In genomic region chr6:16128759-16129622, GRCh38 we compare ENCODE assay signal across 8 cellular contexts. TPM values are rescaled to one million over a fixed set of nuclear protein-coding genes. Genes with fewer than 3 reads are reported as not detected.
A peak's percentile ranks its signal among the peaks of the same experiment; 100 is the strongest.
DNase-seq lines count a peak whose midpoint lies in the region; ATAC-seq, FAIRE-seq and TF ChIP-seq lines count a peak whose summit lies in the region.

Gene MYLIP, plus strand, starts transcription at chr6:16129086. Its CDS starts 237 bp downstream, at chr6:16129323.

- peak; percentile 71 for TF ChIP-seq CTCF in D721Med (IDR thresholded peaks at IDR 0.05; ENCODE audit: insufficient read depth, missing control alignments)

- H3K27me3 ChIP-seq in HUES6 (ENCODE audit: control insufficient read depth, insufficient read depth, low read length) (0 out of 2 replicates have a peak, but pooled peaks cover 3% of the 10 kb centered on the region), NT2/D1 (ENCODE audit: insufficient read depth, insufficient read length) (no peaks in the 10 kb centered on the region), endocrine pancreas (ENCODE audit: control insufficient read depth, insufficient read depth, low read length) (no peaks in the 10 kb centered on the region)

- H3K4me3 ChIP-seq in HUES6 (ENCODE audit: low read depth, low read length) = peak within 1 kb of the TSS; percentile 84
- peak within 1 kb of the TSS; percentile 88 for H3K4me3 ChIP-seq in NT2/D1 (ENCODE audit: insufficient read length, low read depth)
- peak within 1 kb of the TSS; percentile 79 for H3K4me3 ChIP-seq in endocrine pancreas (ENCODE audit: control insufficient read depth, insufficient read depth, low read length)

- peaks cover 15% of the 10 kb centered on the region for H3K36me3 ChIP-seq in HUES6 (ENCODE audit: control insufficient read depth, insufficient read depth, low read length)
- H3K36me3 ChIP-seq in NT2/D1 (ENCODE audit: insufficient read depth, insufficient read length, low read length) = no peaks in the 10 kb centered on the region
- no peaks in the 10 kb centered on the region for H3K36me3 ChIP-seq in endocrine pancreas (ENCODE audit: control insufficient read depth, insufficient read depth, low read length)

- H3K9me3 ChIP-seq in HUES6 (ENCODE audit: control insufficient read depth, insufficient read depth, low read depth, low read length) = no peaks in the 10 kb centered on the region
- H3K9me3 ChIP-seq in NT2/D1 (ENCODE audit: insufficient read depth, low read length) = no peaks in the 10 kb centered on the region
- no peaks in the 10 kb centered on the region for H3K9me3 ChIP-seq in endocrine pancreas (ENCODE audit: control insufficient read depth, low read length)

- peak; percentile 68 for DNase-seq in D721Med (ENCODE audit: insufficient read length, low spot score)
- DNase-seq in NT2/D1 (ENCODE audit: low read depth, low spot score) = peak; percentile 85
- DNase-seq in activated CD8-positive, alpha-beta memory T cell treated with anti-CD3 and anti-CD28 coated beads, Interleukin-2, amount 50 U/mL, for 1 hour (ENCODE audit: extremely low read depth) = peak; percentile 98
- DNase-seq in mesenteric fat pad (ENCODE audit: low spot score) = peak; percentile 99
- DNase-seq in stimulated activated CD8-positive, alpha-beta memory T cell treated with anti-CD3 and anti-CD28 coated beads, Interleukin-15, amount 100 ng/mL, for 1 hour (ENCODE audit: low read depth) = peak; percentile 97

- peak within 1 kb of the TSS; percentile 93 for H3K9ac ChIP-seq in HUES6 (ENCODE audit: low read length)
- peak within 1 kb of the TSS; percentile 94 for H3K9ac ChIP-seq in NT2/D1 (ENCODE audit: insufficient read length, low read depth)
- H3K9ac ChIP-seq in endocrine pancreas (ENCODE audit: control insufficient read depth, insufficient read depth, low read length) = peak within 1 kb of the TSS; percentile 36

- peak; percentile 76 for ATAC-seq in GM21423 (IDR thresholded peaks at IDR 0.05; ENCODE audit: unreplicated experiment)

- FAIRE-seq in D721Med (lab: Jason Lieb, UNC) = no peak

- H3K27ac ChIP-seq in HUES6 (ENCODE audit: low read depth, low read length) = peak within 1 kb of the TSS; percentile 93

- H3K4me1 ChIP-seq in HUES6 (ENCODE audit: control insufficient read depth, insufficient read depth, low read length) (peaks cover 15% of the 10 kb centered on the region), NT2/D1 (ENCODE audit: insufficient read depth, insufficient read length) (no peaks in the 10 kb centered on the region), endocrine pancreas (ENCODE audit: control insufficient read depth, insufficient read depth, low read length) (peaks cover 30% of the 10 kb centered on the region)

RNA-seq across cellular contexts. Expression of gene MYLIP, which starts in this region (rescaled TPM):
- total RNA-seq in mesenteric fat pad = 19.7 TPM

Comparison
In these comparisons a context has a peak if more than half of its experiments do, and no peak if none do; other contexts are left out.
1. Peak in every context shown above with its lines: DNase-seq, ATAC-seq, H3K4me3 ChIP-seq and H3K27ac ChIP-seq.
2. H3K9ac ChIP-seq: peak in every context shown above with its lines; median percentile 94 in NT2/D1; 93 in HUES6; 36 in endocrine pancreas.